9 cellular contexts compared by ENCODE assay signal in genomic region chr4:80361329-80361900, GRCh38. TPM values are rescaled to one million over a fixed set of nuclear protein-coding genes. Genes with fewer than 3 reads are reported as not detected.
DNase-seq lines count a peak whose midpoint lies in the region; ATAC-seq and TF ChIP-seq lines count a peak whose summit lies in the region.
"Had no signal": no experiment of that assay in that cellular context is flagged by ENCODE, and none has a peak within 500 bp of the region (broad histone marks: within the 10 kb centered on the region; RNA-seq: fewer than 3 reads in every experiment).

No MANE protein-coding gene starts in this region.

- H3K9me3 Mint-ChIP-seq in brain, result no peaks in the 10 kb centered on the region
- H3K9me3 Mint-ChIP-seq in activated T-cell treated with anti-CD3 and anti-CD28 coated beads, Interleukin-2, amount 50 U/mL, for 4 hours, result no peaks in the 10 kb centered on the region

- H3K36me3 ChIP-seq in DOHH2 (ENCODE audit: control insufficient read depth, low read length) (no peaks in the 10 kb centered on the region), mesenchymal stem cell (ENCODE audit: control insufficient read depth in 1 of 2, insufficient read depth in 2 of 2, low read depth in 1 of 2, low read length in 2 of 2) (no peaks in the 10 kb centered on the region)

- H3K27me3 ChIP-seq in DOHH2 (ENCODE audit: control insufficient read depth, low read length) (no peaks in the 10 kb centered on the region), mesenchymal stem cell (ENCODE audit: control insufficient read depth in 1 of 2, insufficient read depth in 1 of 2, low read length in 2 of 2) (peaks cover 6 to 8% of the 10 kb centered on the region in 2 experiments)

- no peak overlapping the region for H3K14ac ChIP-seq in mesenchymal stem cell (ENCODE audit: low read length in 2 of 2)

- no peak overlapping the region for H4K91ac ChIP-seq in mesenchymal stem cell (ENCODE audit: low read length)

- H3K4me1 ChIP-seq in DOHH2 (ENCODE audit: control insufficient read depth, low read length) (peaks cover 14% of the 10 kb centered on the region), mesenchymal stem cell (ENCODE audit: control insufficient read depth, insufficient read depth, low read depth, low read length) (peaks cover 1% of the 10 kb centered on the region)

- no peak overlapping the region for H2BK12ac ChIP-seq in mesenchymal stem cell (ENCODE audit: low read length in 2 of 2)

- no peaks in the 10 kb centered on the region for H3K9me2 ChIP-seq in DOHH2 (replicated peaks; ENCODE audit: control insufficient read depth, low read length)

- H3K79me2 ChIP-seq in DOHH2 (ENCODE audit: control insufficient read depth, low read length), result no peaks in the 10 kb centered on the region

- DNase-seq in M059J (ENCODE audit: low read depth) (peak; percentile 26), mesenchymal stem cell (peak; percentile 36), left colon (no peak), NCI-H187 (lab: John Stamatoyannopoulos, UW) (no peak)
- no peak for DNase-seq in activated T-cell treated with anti-CD3 and anti-CD28 coated beads, Interleukin-2, amount 50 U/mL, for 4 hours
- DNase-seq in stimulated activated naive CD8-positive, alpha-beta T cell treated with anti-CD3 and anti-CD28 coated beads, Interleukin-15, Interleukin-2, amounts not matched to agents 100 U/mL and 50 U/mL, for 24 hours, result no peak

- no peak overlapping the region for H2AK5ac ChIP-seq in mesenchymal stem cell (ENCODE audit: low read length, severe bottlenecking)

- no peak overlapping the region for H3K4ac ChIP-seq in mesenchymal stem cell (ENCODE audit: low read depth in 1 of 2, low read length in 2 of 2)

- no peak overlapping the region for H2BK15ac ChIP-seq in mesenchymal stem cell (ENCODE audit: low read depth, poor library complexity, severe bottlenecking)

- no peaks in the 10 kb centered on the region for H4K20me1 ChIP-seq in DOHH2 (ENCODE audit: control insufficient read depth, insufficient read depth, low read depth, low read length)

- H2AFZ ChIP-seq in mesenchymal stem cell (ENCODE audit: low read depth, low read length), result no peak overlapping the region

- WGBS in mesenchymal stem cell, result no CpG with 5 or more reads among the region's 1 CpG

- H3K4me3 ChIP-seq in DOHH2 (ENCODE audit: low read length) (no peak overlapping the region), mesenchymal stem cell (ENCODE audit: insufficient read depth in 1 of 2, low read depth in 1 of 2, low read length in 2 of 2) (no peak overlapping the region)

- no peak overlapping the region for H3K4me3 Mint-ChIP-seq in brain
- H3K4me3 Mint-ChIP-seq in activated T-cell treated with anti-CD3 and anti-CD28 coated beads, Interleukin-2, amount 50 U/mL, for 4 hours, result no peak overlapping the region

- peaks cover 28% of the 10 kb centered on the region for H3K27me3 Mint-ChIP-seq in brain
- peaks cover 27% of the 10 kb centered on the region for H3K27me3 Mint-ChIP-seq in activated T-cell treated with anti-CD3 and anti-CD28 coated beads, Interleukin-2, amount 50 U/mL, for 4 hours (ENCODE audit: low read depth)

- H4K8ac ChIP-seq in mesenchymal stem cell (ENCODE audit: low read length), result no peak overlapping the region

- no peaks in the 10 kb centered on the region for H3K9me3 ChIP-seq in DOHH2 (ENCODE audit: control insufficient read depth, insufficient read depth, low read length)
- no peaks in the 10 kb centered on the region for H3K9me3 ChIP-seq in mesenchymal stem cell (ENCODE audit: control insufficient read depth, low read length)

- peaks cover 2% of the 10 kb centered on the region for H3K79me1 ChIP-seq in mesenchymal stem cell (replicated peaks; ENCODE audit: low read length, poor library complexity, severe bottlenecking)

- peak; percentile 56 for TF ChIP-seq CTCF in DOHH2 (IDR thresholded peaks at IDR 0.05; ENCODE audit: low read depth, low read length, poor library complexity, severe bottlenecking)
- TF ChIP-seq CTCF in brain (conservative IDR thresholded peaks at IDR 0.05), result peak; percentile 57 to 79

- intact Hi-C loops in left colon (cut with DNase I, micrococcal nuclease), result loop anchor here in 1 of 2 donors (5.0 to 10.0 kb wide), 2 partner anchors 626 to 993 kb away; no protein-coding TSS in a partner anchor

- no peak overlapping the region for H3K18ac ChIP-seq in mesenchymal stem cell (ENCODE audit: low read depth in 1 of 2, low read length in 2 of 2)

- H3K23ac ChIP-seq in mesenchymal stem cell (ENCODE audit: low read length in 2 of 2), result no peak overlapping the region

- H2BK5ac ChIP-seq in mesenchymal stem cell (ENCODE audit: low read depth, low read length, poor library complexity, severe bottlenecking), result no peak overlapping the region

- H2BK120ac ChIP-seq in mesenchymal stem cell (ENCODE audit: low read depth, low read length), result no peak overlapping the region

- no peaks in the 10 kb centered on the region for H3K36me3 Mint-ChIP-seq in brain
- H3K36me3 Mint-ChIP-seq in activated T-cell treated with anti-CD3 and anti-CD28 coated beads, Interleukin-2, amount 50 U/mL, for 4 hours (ENCODE audit: insufficient read depth), result no peaks in the 10 kb centered on the region

- no peaks in the 10 kb centered on the region for H3K4me1 Mint-ChIP-seq in brain
- H3K4me1 Mint-ChIP-seq in activated T-cell treated with anti-CD3 and anti-CD28 coated beads, Interleukin-2, amount 50 U/mL, for 4 hours (ENCODE audit: low read depth), result peaks cover 4% of the 10 kb centered on the region

- no peak overlapping the region for H3K27ac ChIP-seq in DOHH2 (ENCODE audit: low read depth, low read length)
- H3K27ac ChIP-seq in mesenchymal stem cell (ENCODE audit: low read length, poor library complexity, severe bottlenecking), result no peak overlapping the region

- H3K4me2 ChIP-seq in DOHH2 (ENCODE audit: low read length) (no peak overlapping the region), mesenchymal stem cell (ENCODE audit: low read length, poor library complexity, severe bottlenecking) (no peak overlapping the region)

- ATAC-seq in activated T-cell treated with anti-CD3 and anti-CD28 coated beads, Interleukin-2, amount 50 U/mL, for 4 hours, result no peak
- ATAC-seq in left colon, result no peak
- ATAC-seq in stimulated activated naive CD8-positive, alpha-beta T cell treated with anti-CD3 and anti-CD28 coated beads, Interleukin-15, Interleukin-2, amounts not matched to agents 100 U/mL and 50 U/mL, for 24 hours, result no peak

- no peak overlapping the region for H3K9ac ChIP-seq in mesenchymal stem cell (ENCODE audit: low read length)

- no peaks in the 10 kb centered on the region for H3F3A ChIP-seq in DOHH2 (ENCODE audit: control insufficient read depth, insufficient read depth)

- no peak overlapping the region for H3K27ac Mint-ChIP-seq in brain

RNA-seq across cellular contexts. Expression of gene CFAP299, which starts 25.9 kb away (rescaled TPM):
- total RNA-seq in M059J (2014; rRNA removed; shearing (Covaris generic)), result not detected in 2 replicates
- not detected for polyA plus RNA-seq in brain (ENCODE audit: insufficient read depth, low read depth, low replicate concordance)
- not detected for polyA plus RNA-seq in mesenchymal stem cell (2013, experiment 1 of 2)
- 0.15 TPM for polyA plus RNA-seq in mesenchymal stem cell (2013, experiment 2 of 2)
- not detected for total RNA-seq in activated T-cell treated with anti-CD3 and anti-CD28 coated beads, Interleukin-2, amount 50 U/mL, for 4 hours
- not detected for total RNA-seq in left colon
- total RNA-seq: lung microvascular endothelial cell had no signal

Comparison
In these comparisons a context has a peak if more than half of its experiments do, and no peak if none do; other contexts are left out.
1. DNase-seq: peak in M059J (single experiment) and mesenchymal stem cell (single experiment); none in activated T-cell treated with anti-CD3 and anti-CD28 coated beads, Interleukin-2, amount 50 U/mL, for 4 hours (single experiment), left colon (0 of 2), NCI-H187 (0 of 2) and stimulated activated naive CD8-positive, alpha-beta T cell treated with anti-CD3 and anti-CD28 coated beads, Interleukin-15, Interleukin-2, amounts not matched to agents 100 U/mL and 50 U/mL, for 24 hours (single experiment).